Comparison of ENCODE assay signal across 23 cellular contexts in genomic region chr2:207082619-207083018, GRCh38.
A peak's percentile ranks its signal among the peaks of the same experiment; 100 is the strongest.
DNase-seq lines count a peak whose midpoint lies in the region; ATAC-seq and TF ChIP-seq lines count a peak whose summit lies in the region.
"Had no signal": no experiment of that assay in that cellular context is flagged by ENCODE, and none has a peak within 500 bp of the region (broad histone marks: within the 10 kb centered on the region; RNA-seq: fewer than 3 reads in every experiment).

No MANE protein-coding gene starts in this region.

- H3K36me3 Mint-ChIP-seq in activated T-helper 17 cell treated with anti-CD3 and anti-CD28 coated beads, Interleukin-2, amount 50 U/mL, for 72 hours (ENCODE audit: low read depth), result peaks cover 78% of the 10 kb centered on the region
- H3K36me3 Mint-ChIP-seq in glutamatergic neuron (ENCODE audit: unreplicated experiment) (peaks cover 22% of the 10 kb centered on the region), nephron progenitor cell (ENCODE audit: low read depth) (peaks cover 74% of the 10 kb centered on the region)

- no peak overlapping the region for H3K4me3 ChIP-seq in skeletal muscle tissue (ENCODE audit: low read length in 3 of 3)
- H3K4me3 ChIP-seq: skin epidermis, testis had no signal

- no peaks in the 10 kb centered on the region for H3K9me3 ChIP-seq in skeletal muscle tissue (ENCODE audit: control insufficient read depth in 3 of 3, low read length in 3 of 3)
- H3K9me3 ChIP-seq: testis had no signal

- no peaks in the 10 kb centered on the region for H3K9me3 Mint-ChIP-seq in activated T-helper 17 cell treated with anti-CD3 and anti-CD28 coated beads, Interleukin-2, amount 50 U/mL, for 72 hours
- H3K9me3 Mint-ChIP-seq in glutamatergic neuron (ENCODE audit: unreplicated experiment), result peaks cover 41% of the 10 kb centered on the region
- H3K9me3 Mint-ChIP-seq in nephron progenitor cell, result no peaks in the 10 kb centered on the region
- H3K9me3 Mint-ChIP-seq: activated CD4-positive, alpha-beta T cell treated with anti-CD3 and anti-CD28 coated beads, Interleukin-2, amount 10 ng/mL, durations not matched to agents 24 days and 14 days; activated naive CD4-positive, alpha-beta T cell treated with anti-CD3 and anti-CD28 coated beads for 36 hours; activated T-cell treated with anti-CD3 and anti-CD28 coated beads, Interleukin-2, amount 50 U/mL, for 72 hours; immature natural killer cell had no signal

- DNase-seq in HT-29 (ENCODE audit: low spot score) (peak; percentile 13), glutamatergic neuron (no peak), nephron progenitor cell (no peak), NCI-H2196 (lab: John Stamatoyannopoulos, UW; ENCODE audit: unreplicated experiment) (no peak)
- no peak for DNase-seq in stimulated activated naive CD4-positive, alpha-beta T cell treated with Interleukin-2 at 50 U/mL for 16 hours (lab: John Stamatoyannopoulos, UW)
- DNase-seq: activated CD4-positive, alpha-beta T cell treated with anti-CD3 and anti-CD28 coated beads, Interleukin-2, amount 10 ng/mL, durations not matched to agents 24 days and 14 days; activated naive CD4-positive, alpha-beta T cell treated with anti-CD3 and anti-CD28 coated beads for 36 hours; activated T-cell treated with anti-CD3 and anti-CD28 coated beads, Interleukin-2, amount 50 U/mL, for 72 hours; anterior cingulate cortex; C1 segment of cervical spinal cord; caudate nucleus; hippocampal formation; immature natural killer cell; NCI-H187; RPMI8226; stimulated activated CD4-positive, alpha-beta T cell treated with anti-CD3 and anti-CD28 coated beads, Interleukin-2, amount 100 ng/mL, for 24 hours; testis; WERI-Rb-1 had no signal

- TF ChIP-seq CTCF in glutamatergic neuron (IDR thresholded peaks at IDR 0.05; ENCODE audit: partially characterized antibody, unreplicated experiment) (no peak), nephron progenitor cell (IDR thresholded peaks at IDR 0.05) (no peak)

- H3K27ac Mint-ChIP-seq in activated T-helper 17 cell treated with anti-CD3 and anti-CD28 coated beads, Interleukin-2, amount 50 U/mL, for 72 hours, result peak overlapping the region; percentile 64
- peak overlapping the region; percentile 57 for H3K27ac Mint-ChIP-seq in glutamatergic neuron (ENCODE audit: unreplicated experiment)
- H3K27ac Mint-ChIP-seq in nephron progenitor cell, result no peak overlapping the region
- H3K27ac Mint-ChIP-seq: activated naive CD4-positive, alpha-beta T cell treated with anti-CD3 and anti-CD28 coated beads for 36 hours; activated T-cell treated with anti-CD3 and anti-CD28 coated beads, Interleukin-2, amount 50 U/mL, for 72 hours had no signal

- H3K27me3 ChIP-seq in skeletal muscle tissue (ENCODE audit: control insufficient read depth in 3 of 3, insufficient read depth in 3 of 3, low read length in 3 of 3), result no peaks in the 10 kb centered on the region
- H3K27me3 ChIP-seq: testis had no signal

- peak overlapping the region; percentile 8 for H3K27ac ChIP-seq in skeletal muscle tissue (ENCODE audit: low read depth, low read length)
- H3K27ac ChIP-seq: skin epidermis, testis, WERI-Rb-1 had no signal

- H3K27me3 Mint-ChIP-seq in activated T-helper 17 cell treated with anti-CD3 and anti-CD28 coated beads, Interleukin-2, amount 50 U/mL, for 72 hours, result no peaks in the 10 kb centered on the region
- H3K27me3 Mint-ChIP-seq in glutamatergic neuron (ENCODE audit: unreplicated experiment) (peaks cover 35% of the 10 kb centered on the region), nephron progenitor cell (ENCODE audit: low read depth, poor library complexity) (no peaks in the 10 kb centered on the region)
- H3K27me3 Mint-ChIP-seq: activated CD4-positive, alpha-beta T cell treated with anti-CD3 and anti-CD28 coated beads, Interleukin-2, amount 10 ng/mL, durations not matched to agents 24 days and 14 days had no signal

- H3K36me3 ChIP-seq in skeletal muscle tissue (ENCODE audit: control insufficient read depth in 3 of 3, insufficient read depth in 3 of 3, low read length in 3 of 3), result peaks cover 11 to 27% (median 16%) of the 10 kb centered on the region in 3 donors

- H3K4me3 Mint-ChIP-seq in activated T-helper 17 cell treated with anti-CD3 and anti-CD28 coated beads, Interleukin-2, amount 50 U/mL, for 72 hours, result no peak overlapping the region
- no peak overlapping the region for H3K4me3 Mint-ChIP-seq in glutamatergic neuron (ENCODE audit: unreplicated experiment)
- no peak overlapping the region for H3K4me3 Mint-ChIP-seq in nephron progenitor cell
- H3K4me3 Mint-ChIP-seq: activated CD4-positive, alpha-beta T cell treated with anti-CD3 and anti-CD28 coated beads, Interleukin-2, amount 10 ng/mL, durations not matched to agents 24 days and 14 days; activated naive CD4-positive, alpha-beta T cell treated with anti-CD3 and anti-CD28 coated beads for 36 hours; activated T-cell treated with anti-CD3 and anti-CD28 coated beads, Interleukin-2, amount 50 U/mL, for 72 hours; immature natural killer cell had no signal

- H3K4me1 ChIP-seq in skeletal muscle tissue (ENCODE audit: control insufficient read depth in 3 of 3, insufficient read depth in 3 of 3, low read length in 3 of 3), result peaks cover 4 to 8% (median 7%) of the 10 kb centered on the region in 3 donors
- H3K4me1 ChIP-seq: testis had no signal

- no peak overlapping the region for H3K9ac ChIP-seq in skeletal muscle tissue (ENCODE audit: low read depth in 1 of 3, low read length in 3 of 3)

- no peak for ATAC-seq in activated T-helper 17 cell treated with anti-CD3 and anti-CD28 coated beads, Interleukin-2, amount 50 U/mL, for 72 hours (replicated peaks)
- ATAC-seq in HG02973 (IDR thresholded peaks at IDR 0.05; ENCODE audit: unreplicated experiment), result no peak
- ATAC-seq: activated T-cell treated with anti-CD3 and anti-CD28 coated beads, Interleukin-2, amount 50 U/mL, for 72 hours; SK-N-SH treated with all-trans-retinoic acid at 6 μM for 48 hours had no signal

- peaks cover 4% of the 10 kb centered on the region for H3K4me1 Mint-ChIP-seq in activated T-helper 17 cell treated with anti-CD3 and anti-CD28 coated beads, Interleukin-2, amount 50 U/mL, for 72 hours
- H3K4me1 Mint-ChIP-seq in glutamatergic neuron (ENCODE audit: low read depth, unreplicated experiment), result peaks cover 58% of the 10 kb centered on the region
- H3K4me1 Mint-ChIP-seq in nephron progenitor cell, result peaks cover 20% of the 10 kb centered on the region
